ENCODE assay signal across 8 cellular contexts in the genomic region with DNA sequence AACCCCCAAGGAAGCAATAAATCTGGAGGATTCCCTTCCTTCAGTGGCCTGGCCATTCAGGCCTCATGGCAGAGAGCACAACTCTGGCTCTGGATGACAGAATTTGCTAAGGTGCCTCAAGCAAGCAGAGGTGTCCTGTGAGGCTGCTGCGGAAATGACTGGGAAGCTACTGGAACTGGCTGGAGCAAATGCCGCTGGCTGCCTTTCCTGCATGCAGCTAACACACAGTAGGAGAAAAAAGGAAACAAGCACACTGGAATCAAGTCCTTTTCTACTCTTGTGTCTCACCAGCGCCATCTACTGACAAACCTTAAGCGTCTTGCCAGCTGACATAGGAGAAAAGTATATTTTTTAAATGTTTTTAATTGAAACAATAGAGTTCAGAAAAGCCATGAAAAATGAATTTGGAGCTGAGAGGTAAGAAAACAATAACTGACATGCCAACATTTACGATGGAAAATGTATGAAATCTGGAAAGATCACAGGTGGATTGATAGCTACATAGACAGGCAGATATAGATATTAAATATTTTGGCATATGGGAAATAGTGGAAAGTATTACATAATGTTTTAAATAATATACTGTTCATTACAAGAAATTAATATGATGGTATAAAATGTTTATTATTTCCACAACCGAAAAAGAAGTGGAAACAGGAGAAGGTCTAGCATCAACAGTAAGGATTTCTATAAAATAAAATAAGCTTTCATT.
A peak's percentile ranks its signal among the peaks of the same experiment; 100 is the strongest.
DNase-seq lines count a peak whose midpoint lies in the region; TF ChIP-seq lines count a peak whose summit lies in the region.

No MANE protein-coding gene starts in this region.

- H3K9me3 ChIP-seq in HEK293 (ENCODE audit: control insufficient read depth, insufficient read depth, low read depth, low read length): no peaks in the 10 kb centered on the region

- DNase-seq in activated naive CD4-positive, alpha-beta T cell treated with anti-CD3 and anti-CD28 coated beads, Interleukin-2, amount 10 ng/mL, durations not matched to agents 7 days and 5 days: peak; percentile 37
- no peak for DNase-seq in activated naive CD4-positive, alpha-beta T cell (lab: John Stamatoyannopoulos, UW)
- DNase-seq in NCI-H1048 (lab: John Stamatoyannopoulos, UW) (peak; percentile 26), SIG-M5 (lab: John Stamatoyannopoulos, UW) (peak; percentile 1), epithelial cell of esophagus (ENCODE audit: low read depth) (peak; percentile 84), neural crest cell (ENCODE audit: low read depth, low spot score) (peak; percentile 67), DMS79 treated with DMSO at 0.1 percent for 48 hours (lab: John Stamatoyannopoulos, UW) (no peak)

- no peak overlapping the region for H3K4me3 ChIP-seq in HEK293 (ENCODE audit: low read depth, low read length)
- no peak overlapping the region for H3K4me3 ChIP-seq in epithelial cell of esophagus (ENCODE audit: low read length)

- H3K27me3 Mint-ChIP-seq in activated naive CD4-positive, alpha-beta T cell treated with anti-CD3 and anti-CD28 coated beads, Interleukin-2, amount 10 ng/mL, durations not matched to agents 7 days and 5 days: no peaks in the 10 kb centered on the region
- H3K27me3 Mint-ChIP-seq in neural crest cell (ENCODE audit: low read depth): no peaks in the 10 kb centered on the region

- no peaks in the 10 kb centered on the region for H3K36me3 ChIP-seq in HEK293 (ENCODE audit: control insufficient read depth in 2 of 2, insufficient read depth in 1 of 2, low read length in 2 of 2)

- CTCF ChIA-PET in activated naive CD4-positive, alpha-beta T cell treated with anti-CD3 and anti-CD28 coated beads, Interleukin-2, amount 10 ng/mL, durations not matched to agents 7 days and 5 days (lab: Charles Lee): interaction anchor here (0.9 to 1.4 kb wide), 5 partner anchors 10 to 916 kb away, joined by 3 to 8 read pairs (median 4); no protein-coding TSS in a partner anchor
- CTCF ChIA-PET in HEK293 (lab: Yijun Ruan, JAX): interaction anchor here (0.5 to 2.8 kb wide), 26 partner anchors 9 to 919 kb away, joined by 3 to 16 read pairs (median 4); no protein-coding TSS in a partner anchor

- TF ChIP-seq CTCF in HEK293 (tag by site-specific recombination; IDR thresholded peaks at IDR 0.05) (no peak), epithelial cell of esophagus (IDR thresholded peaks at IDR 0.05; ENCODE audit: insufficient read depth, low read depth, low read length, missing control alignments) (peak; percentile 89), neural crest cell (conservative IDR thresholded peaks at IDR 0.05) (peak; percentile 91)

- no peaks in the 10 kb centered on the region for H3K9me3 Mint-ChIP-seq in activated naive CD4-positive, alpha-beta T cell treated with anti-CD3 and anti-CD28 coated beads, Interleukin-2, amount 10 ng/mL, durations not matched to agents 7 days and 5 days
- H3K9me3 Mint-ChIP-seq in neural crest cell: no peaks in the 10 kb centered on the region

- POLR2A ChIA-PET in HEK293 (lab: Yijun Ruan, JAX): no interaction called here

- no peak overlapping the region for H3K4me3 Mint-ChIP-seq in activated naive CD4-positive, alpha-beta T cell treated with anti-CD3 and anti-CD28 coated beads, Interleukin-2, amount 10 ng/mL, durations not matched to agents 7 days and 5 days
- no peak overlapping the region for H3K4me3 Mint-ChIP-seq in neural crest cell

- H3K27ac Mint-ChIP-seq in activated naive CD4-positive, alpha-beta T cell treated with anti-CD3 and anti-CD28 coated beads, Interleukin-2, amount 10 ng/mL, durations not matched to agents 7 days and 5 days: no peak overlapping the region
- H3K27ac Mint-ChIP-seq in neural crest cell (ENCODE audit: unreplicated experiment): no peak overlapping the region

- no peak overlapping the region for H3K27ac ChIP-seq in HEK293 (ENCODE audit: extremely low read depth, low read depth, low read length)

- H3K36me3 Mint-ChIP-seq in activated naive CD4-positive, alpha-beta T cell treated with anti-CD3 and anti-CD28 coated beads, Interleukin-2, amount 10 ng/mL, durations not matched to agents 7 days and 5 days: no peaks in the 10 kb centered on the region
- no peaks in the 10 kb centered on the region for H3K36me3 Mint-ChIP-seq in neural crest cell (ENCODE audit: low read depth)

- H3K4me1 ChIP-seq in HEK293 (ENCODE audit: control insufficient read depth, insufficient read depth, low read length): no peaks in the 10 kb centered on the region

- no peaks in the 10 kb centered on the region for H3K4me1 Mint-ChIP-seq in activated naive CD4-positive, alpha-beta T cell treated with anti-CD3 and anti-CD28 coated beads, Interleukin-2, amount 10 ng/mL, durations not matched to agents 7 days and 5 days
- H3K4me1 Mint-ChIP-seq in neural crest cell: peaks cover 19% of the 10 kb centered on the region

TF ChIP-seq in HEK293, 187 proteins besides CTCF, POLR2A, EP300 and RAD21:
- TF ChIP-seq KLF17 (tag by site-specific recombination; IDR thresholded peaks at IDR 0.05) (no peak), ZNF654 (tag by site-specific recombination; IDR thresholded peaks at IDR 0.05; ENCODE audit: low read depth) (peak; percentile 94), OVOL3 (tag by site-specific recombination; IDR thresholded peaks at IDR 0.05) (no peak), ZNF514 (tag by site-specific recombination; IDR thresholded peaks at IDR 0.05) (no peak), GLI2 (tag by site-specific recombination; IDR thresholded peaks at IDR 0.05; ENCODE audit: borderline replicate concordance, low read depth) (no peak), GLIS1 (tag by site-specific recombination; IDR thresholded peaks at IDR 0.05) (no peak)
TF ChIP-seq in HEK293: peak in this region for 1.

Comparison
In these comparisons a context has a peak if more than half of its experiments do, and no peak if none do; other contexts are left out.
1. DNase-seq: peak in activated naive CD4-positive, alpha-beta T cell treated with anti-CD3 and anti-CD28 coated beads, Interleukin-2, amount 10 ng/mL, durations not matched to agents 7 days and 5 days (single experiment), NCI-H1048 (single experiment), SIG-M5 (single experiment), epithelial cell of esophagus (single experiment) and neural crest cell (single experiment); none in activated naive CD4-positive, alpha-beta T cell (0 of 4) and DMS79 treated with DMSO at 0.1 percent for 48 hours (single experiment).